ENCODE assay signal across 7 cellular contexts in the genomic region with DNA sequence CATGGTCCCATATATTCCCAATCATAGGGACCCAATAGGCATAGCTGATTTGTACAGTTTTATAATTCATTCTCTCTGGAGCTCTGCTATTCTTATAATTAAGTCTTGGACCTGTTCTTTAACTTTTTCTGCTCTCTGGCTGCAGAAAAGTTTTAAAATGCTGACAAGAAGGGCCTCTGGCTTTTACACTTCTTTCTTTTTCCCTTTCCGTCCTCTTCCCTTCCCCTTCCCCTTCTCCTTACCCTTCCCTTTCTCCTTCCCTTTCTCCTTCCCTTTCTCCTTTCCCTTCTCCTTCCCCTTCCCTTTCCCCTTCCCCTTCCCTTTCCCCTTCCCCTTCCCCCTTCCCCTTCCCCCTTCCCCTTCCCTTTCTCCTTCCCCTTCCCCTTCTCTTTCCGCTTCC.
"Had no signal": no experiment of that assay in that cellular context is flagged by ENCODE, and none has a peak within 500 bp of the region (broad histone marks: within the 10 kb centered on the region; RNA-seq: fewer than 3 reads in every experiment).

No MANE protein-coding gene starts in this region.

- FAIRE-seq: HTR-8/SVneo, K562 had no signal

- H3K4me3 ChIP-seq: K562 had no signal

- H3K4me2 ChIP-seq: KMS-11 had no signal

- H3K9ac ChIP-seq: KMS-11 had no signal

- H3K27ac ChIP-seq: HL-60, KMS-11 had no signal

- DNase-seq: IMR-90, KBM-7, KG1 had no signal

- ATAC-seq: K562 had no signal
